Comparison of ENCODE assay signal across 18 cellular contexts in genomic region chr5:65087154-65087553, GRCh38.
DNase-seq lines count a peak whose midpoint lies in the region; ATAC-seq, FAIRE-seq and TF ChIP-seq lines count a peak whose summit lies in the region.
"Had no signal": no experiment of that assay in that cellular context is flagged by ENCODE, and none has a peak within 500 bp of the region (broad histone marks: within the 10 kb centered on the region; RNA-seq: fewer than 3 reads in every experiment).

No MANE protein-coding gene starts in this region.

- BruUV-seq in mammary epithelial cell (replicated peaks; lab: Mats Ljungman, UMichigan) (no TSS peak), OCI-LY7 (replicated peaks; lab: Mats Ljungman, UMichigan) (no TSS peak)

- H2AFZ ChIP-seq in mammary epithelial cell (ENCODE audit: low read depth, low read length) (no peak overlapping the region), OCI-LY7 (ENCODE audit: low read length) (peak overlapping the region; percentile 13; the same call in 1 of the 2 replicates), keratinocyte (ENCODE audit: control insufficient read depth, low read length) (no peak overlapping the region), smooth muscle cell (ENCODE audit: low read depth) (no peak overlapping the region)
- H2AFZ ChIP-seq: GM23248 had no signal

- no peaks in the 10 kb centered on the region for H3K9me2 ChIP-seq in OCI-LY7 (ENCODE audit: insufficient read depth, low read length)

- FAIRE-seq in keratinocyte (lab: Jason Lieb, UNC): peak; percentile 52
- FAIRE-seq: H1 had no signal

- no peaks in the 10 kb centered on the region for H4K20me1 ChIP-seq in mammary epithelial cell (ENCODE audit: insufficient read depth, low read length)
- no peaks in the 10 kb centered on the region for H4K20me1 ChIP-seq in OCI-LY7 (ENCODE audit: insufficient read depth, low read length)
- H4K20me1 ChIP-seq in keratinocyte (ENCODE audit: control insufficient read depth, extremely low read depth, insufficient read depth, low read length): no peaks in the 10 kb centered on the region
- H4K20me1 ChIP-seq in smooth muscle cell (ENCODE audit: low read depth): no peaks in the 10 kb centered on the region

- in situ Hi-C loops in mammary epithelial cell (cut with MboI; ENCODE audit: low sequenced_read_pairs in 2 of 2): no loop called here

- CTCF ChIA-PET in mammary epithelial cell (lab: Charles Lee; ENCODE audit: low non-redundant PET) (no interaction called here), OCI-LY7 (lab: Charles Lee; ENCODE audit: unreplicated experiment) (no interaction called here)

- TF ChIP-seq CTCF in mammary epithelial cell (conservative IDR thresholded peaks at IDR 0.05 in 1 of 2, IDR thresholded peaks at IDR 0.05 in 1 of 2; ENCODE audit: extremely low read depth in 1 of 2, insufficient read depth in 1 of 2, low read depth in 1 of 2, low read length in 2 of 2) (no peak), breast epithelium (IDR thresholded peaks at IDR 0.05) (no peak), OCI-LY7 (conservative IDR thresholded peaks at IDR 0.05; ENCODE audit: low read length) (no peak), keratinocyte (optimal IDR thresholded peaks at IDR 0.05 in 1 of 3, IDR thresholded peaks at IDR 0.05 in 1 of 3, conservative IDR thresholded peaks at IDR 0.05 in 1 of 3; ENCODE audit: extremely low read depth in 1 of 3, insufficient read depth in 2 of 3, low read length in 3 of 3) (no peak), smooth muscle cell (IDR thresholded peaks at IDR 0.05; ENCODE audit: borderline replicate concordance, insufficient read depth, poor library complexity, severe bottlenecking) (no peak), sigmoid colon (IDR thresholded peaks at IDR 0.05) (no peak), GM10266 (IDR thresholded peaks at IDR 0.05; ENCODE audit: control insufficient read depth, insufficient read depth, low read depth, missing control alignments) (no peak)

- no peaks in the 10 kb centered on the region for H3F3A ChIP-seq in smooth muscle cell (ENCODE audit: low read depth)

- 90% methylated on average over 3 of the region's 3 CpGs for WGBS in mammary epithelial cell (ENCODE audit: low coverage, missing lambda C conversion rate)
- WGBS in smooth muscle cell (ENCODE audit: low lambda C conversion rate): 73% methylated on average over 3 of the region's 3 CpGs
- WGBS in sigmoid colon, 2 donors: 70 to 76% methylated on average over 3 of the region's 3 CpGs

- H3K9me1 ChIP-seq in keratinocyte (ENCODE audit: control insufficient read depth, extremely low read depth, insufficient read depth, low read length): no peaks in the 10 kb centered on the region

- intact Hi-C loops in mammary epithelial cell (cut with micrococcal nuclease) (no loop called here), breast epithelium (cut with DNase I; ENCODE audit: low total_unique reads) (no loop called here), OCI-LY7 (cut with micrococcal nuclease; ENCODE audit: unreplicated experiment) (no loop called here), sigmoid colon (cut with DNase I) (no loop called here)

- no peak for ATAC-seq in HG03439 (IDR thresholded peaks at IDR 0.05; ENCODE audit: unreplicated experiment)

- no peak for TF ChIP-seq EP300 in sigmoid colon (IDR thresholded peaks at IDR 0.05)

- H3K27ac ChIP-seq in mammary epithelial cell (ENCODE audit: insufficient read depth, low read depth, low read length): peak overlapping the region; percentile 86
- H3K27ac ChIP-seq in breast epithelium: no peak overlapping the region
- H3K27ac ChIP-seq in OCI-LY7 (ENCODE audit: low read depth, low read length, poor library complexity, severe bottlenecking): no peak overlapping the region
- H3K27ac ChIP-seq in keratinocyte (ENCODE audit: control insufficient read depth, insufficient read depth, low read length): no peak overlapping the region
- peak overlapping the region; percentile 76 for H3K27ac ChIP-seq in smooth muscle cell (ENCODE audit: low read depth)
- H3K27ac ChIP-seq in sigmoid colon: no peak overlapping the region
- H3K27ac ChIP-seq: GM23248 had no signal

- H3K4me3 ChIP-seq in mammary epithelial cell (replicated peaks in 1 of 3; ENCODE audit: insufficient read depth in 1 of 3, low read depth in 2 of 3, low read length in 3 of 3): no peak overlapping the region
- no peak overlapping the region for H3K4me3 ChIP-seq in breast epithelium
- H3K4me3 ChIP-seq in OCI-LY7 (ENCODE audit: low read depth, low read length, poor library complexity, severe bottlenecking): no peak overlapping the region
- H3K4me3 ChIP-seq in keratinocyte (ENCODE audit: control insufficient read depth in 2 of 3, extremely low read depth in 1 of 3, insufficient read depth in 2 of 3, low read depth in 1 of 3, low read length in 3 of 3): no peak overlapping the region
- no peak overlapping the region for H3K4me3 ChIP-seq in smooth muscle cell
- H3K4me3 ChIP-seq in sigmoid colon: no peak overlapping the region
- H3K4me3 ChIP-seq: GM23248 had no signal

- H3K27me3 ChIP-seq in mammary epithelial cell (ENCODE audit: insufficient read depth, low read length): no peaks in the 10 kb centered on the region
- H3K27me3 ChIP-seq in breast epithelium: no peaks in the 10 kb centered on the region
- no peaks in the 10 kb centered on the region for H3K27me3 ChIP-seq in keratinocyte (ENCODE audit: control insufficient read depth, extremely low read depth, insufficient read depth, low read length)
- no peaks in the 10 kb centered on the region for H3K27me3 ChIP-seq in smooth muscle cell (ENCODE audit: low read depth)
- H3K27me3 ChIP-seq in sigmoid colon: no peaks in the 10 kb centered on the region

- H3K4me1 ChIP-seq in mammary epithelial cell (ENCODE audit: insufficient read depth, low read length) (peaks cover 11% of the 10 kb centered on the region), breast epithelium (no peaks in the 10 kb centered on the region), OCI-LY7 (ENCODE audit: insufficient read depth, low read length, poor library complexity, severe bottlenecking) (no peaks in the 10 kb centered on the region), keratinocyte (ENCODE audit: control insufficient read depth, extremely low read depth, insufficient read depth, low read length) (peaks cover 11% of the 10 kb centered on the region), smooth muscle cell (ENCODE audit: low read depth) (peaks cover 3% of the 10 kb centered on the region), sigmoid colon (peaks cover 0 to 4% (median 0%) of the 10 kb centered on the region in 4 donors)

- H3K9ac ChIP-seq in mammary epithelial cell (ENCODE audit: insufficient read depth, low read length): peak overlapping the region; percentile 11
- H3K9ac ChIP-seq in keratinocyte (ENCODE audit: control insufficient read depth, extremely low read depth, insufficient read depth, low read length): no peak overlapping the region
- H3K9ac ChIP-seq in smooth muscle cell (ENCODE audit: low read depth): peak overlapping the region; percentile 36
- H3K9ac ChIP-seq: GM23248 had no signal

- H3K4me2 ChIP-seq in mammary epithelial cell (ENCODE audit: insufficient read depth, low read depth, low read length) (no peak overlapping the region), OCI-LY7 (ENCODE audit: low read length) (no peak overlapping the region), keratinocyte (ENCODE audit: control insufficient read depth, extremely low read depth, insufficient read depth, low read depth, low read length) (no peak overlapping the region), smooth muscle cell (no peak overlapping the region)

- no peaks in the 10 kb centered on the region for H3K9me3 ChIP-seq in mammary epithelial cell (replicated peaks; ENCODE audit: insufficient read depth, low read length)
- H3K9me3 ChIP-seq in breast epithelium: no peaks in the 10 kb centered on the region
- H3K9me3 ChIP-seq in OCI-LY7 (ENCODE audit: low read length): peaks cover 7% of the 10 kb centered on the region; the same call in 1 of the 2 replicates
- H3K9me3 ChIP-seq in keratinocyte (ENCODE audit: control insufficient read depth, low read depth, low read length): no peaks in the 10 kb centered on the region
- H3K9me3 ChIP-seq in smooth muscle cell (replicated peaks; ENCODE audit: low read depth): no peaks in the 10 kb centered on the region
- H3K9me3 ChIP-seq in sigmoid colon: no peaks in the 10 kb centered on the region

- H3K36me3 ChIP-seq in mammary epithelial cell (ENCODE audit: insufficient read depth, low read length) (no peaks in the 10 kb centered on the region), breast epithelium (no peaks in the 10 kb centered on the region), OCI-LY7 (ENCODE audit: insufficient read depth, low read length) (no peaks in the 10 kb centered on the region; the same call in 1 of the 2 replicates), keratinocyte (ENCODE audit: control insufficient read depth in 2 of 2, extremely low read depth in 1 of 2, insufficient read depth in 2 of 2, low read length in 2 of 2) (no peaks in the 10 kb centered on the region), smooth muscle cell (ENCODE audit: low read depth) (no peaks in the 10 kb centered on the region), sigmoid colon (no peaks in the 10 kb centered on the region)

- dilution Hi-C loops in mammary epithelial cell (cut with HindIII; ENCODE audit: low sequenced_read_pairs) (no loop called here), keratinocyte (cut with MboI; ENCODE audit: extremely low pct_ligation_motif_present, low sequenced_read_pairs) (no loop called here)

- TF ChIP-seq POLR2A in breast epithelium (IDR thresholded peaks at IDR 0.05) (no peak), sigmoid colon (IDR thresholded peaks at IDR 0.05) (no peak)

- no peak for DNase-seq in mammary epithelial cell
- no peak for DNase-seq in breast epithelium (ENCODE audit: low spot score in 2 of 2)
- DNase-seq in OCI-LY7 (ENCODE audit: low spot score): no peak
- no peak for DNase-seq in keratinocyte (ENCODE audit: low read depth, low spot score)
- no peak for DNase-seq in smooth muscle cell (lab: John Stamatoyannopoulos, UW; ENCODE audit: unreplicated experiment)
- DNase-seq in sigmoid colon: no peak
- DNase-seq in GM10266 (ENCODE audit: extremely low spot score): no peak
- DNase-seq: C1 segment of cervical spinal cord; CD4-positive, alpha-beta memory T cell; COR-L47; DMS79; EL; GDM1; GM23248; H7; HCEC 1CT had no signal

- H3K79me2 ChIP-seq in mammary epithelial cell (ENCODE audit: insufficient read depth, low read length) (no peaks in the 10 kb centered on the region), OCI-LY7 (ENCODE audit: insufficient read depth, low read depth, low read length) (no peaks in the 10 kb centered on the region), keratinocyte (ENCODE audit: control insufficient read depth, insufficient read depth, low read length) (no peaks in the 10 kb centered on the region), smooth muscle cell (ENCODE audit: low read depth) (no peaks in the 10 kb centered on the region)

- POLR2A ChIA-PET in OCI-LY7 (lab: Charles Lee): interaction anchor here (0.6 to 1.4 kb wide), 2 partner anchors 14 to 100 kb away, joined by 3 to 6 read pairs; no protein-coding TSS in a partner anchor

Comparison
In these comparisons a context has a peak if more than half of its experiments do, and no peak if none do; other contexts are left out.
1. H3K27ac ChIP-seq: peak in mammary epithelial cell (single experiment) and smooth muscle cell (single experiment); none in breast epithelium (0 of 2), OCI-LY7 (single experiment), keratinocyte (single experiment) and sigmoid colon (0 of 4).